Comparison of ENCODE assay signal across 36 cellular contexts in the genomic region with DNA sequence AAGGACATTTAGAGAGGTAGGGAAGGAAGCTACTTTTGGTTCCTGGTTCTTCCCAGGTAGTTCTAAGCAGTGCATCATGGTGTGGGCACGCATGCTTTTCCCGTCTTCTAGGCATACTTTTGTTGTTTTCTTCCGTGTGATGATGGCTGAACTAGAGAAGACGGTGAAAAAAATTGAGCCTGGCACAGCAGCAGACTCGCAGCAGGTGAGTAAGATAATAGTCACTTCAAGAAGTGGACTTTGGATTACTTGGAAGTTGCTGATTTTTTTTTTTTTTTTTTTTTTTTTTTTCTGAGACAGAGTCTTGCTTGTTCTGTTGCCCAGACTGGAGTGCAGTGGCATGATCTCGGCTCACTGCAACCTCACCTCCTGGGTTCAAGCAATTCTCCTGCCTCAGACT. TPM values are rescaled to one million over a fixed set of nuclear protein-coding genes. Genes with fewer than 3 reads are reported as not detected.
"Had no signal": no experiment of that assay in that cellular context is flagged by ENCODE, and none has a peak within 500 bp of the region (broad histone marks: within the 10 kb centered on the region; RNA-seq: fewer than 3 reads in every experiment).

No MANE protein-coding gene starts in this region.

- ATAC-seq: activated CD4-positive, CD25-positive, alpha-beta regulatory T cell treated with anti-CD3 and anti-CD28 coated beads, Interleukin-2, amount 50 U/mL, for 24 hours; foreskin keratinocyte; heart left ventricle; left lung; stimulated activated naive B cell treated with anti-CD40 and anti-IgM and Interleukin-4, amounts not matched to agents 10 μg/mL and 1 μg/mL and 100 μg/mL, for 72 hours had no signal

- H3K36me3 ChIP-seq: ascending aorta, brain microvascular endothelial cell, esophagus muscularis mucosa, prostate gland, suprapubic skin, tibial nerve had no signal

- H3K9me3 ChIP-seq: ascending aorta, esophagus muscularis mucosa, heart left ventricle, left lung, neutrophil, prostate gland, suprapubic skin, tibial nerve had no signal

- H3K4me1 ChIP-seq: ascending aorta, esophagus muscularis mucosa, heart left ventricle, left lung, prostate gland, tibial nerve had no signal

- H3K27ac ChIP-seq: ascending aorta, brain microvascular endothelial cell, esophagus muscularis mucosa, foreskin keratinocyte, heart left ventricle, left lung, neutrophil, prostate gland, suprapubic skin, tibial nerve, WERI-Rb-1 had no signal

- H3K27ac Mint-ChIP-seq: activated CD4-positive, alpha-beta memory T cell treated with anti-CD3 and anti-CD28 coated beads, Interleukin-2, amount 10 ng/mL, durations not matched to agents 7 days and 5 days; activated CD4-positive, alpha-beta T cell treated with anti-CD3 and anti-CD28 coated beads, Interleukin-2, amount 10 ng/mL, durations not matched to agents 7 days and 5 days; activated naive CD8-positive, alpha-beta T cell treated with anti-CD3 and anti-CD28 coated beads, Interleukin-2, amount 10 ng/mL, durations not matched to agents 7 days and 5 days; activated T-cell treated with anti-CD3 and anti-CD28 coated beads, Interleukin-2, amount 50 U/mL, for 24 hours; dendritic cell treated with granulocyte-macrophage colony-stimulating factor and Interleukin-4, amounts not matched to agents 40 ng/mL and 50 ng/mL, for 4 days; naive B cell; nephron progenitor cell; stimulated activated naive B cell treated with anti-CD40 and anti-IgM and Interleukin-4, amounts not matched to agents 10 μg/mL and 1 μg/mL and 100 μg/mL, for 72 hours; T-helper 1 cell treated with Interleukin-12 subunit alpha and Interleukin-12 subunit beta and Interleukin-4 antibody, amounts not matched to agents 30 μg/mL and 1 μg/mL, for 36 hours had no signal

- H3K27me3 ChIP-seq: ascending aorta, brain microvascular endothelial cell, esophagus muscularis mucosa, foreskin keratinocyte, heart left ventricle, left lung, neutrophil, suprapubic skin, tibial nerve had no signal

- DNase-seq: activated CD4-positive, alpha-beta memory T cell treated with anti-CD3 and anti-CD28 coated beads, Interleukin-2, amount 10 ng/mL, durations not matched to agents 7 days and 5 days; activated CD4-positive, alpha-beta T cell treated with anti-CD3 and anti-CD28 coated beads, Interleukin-2, amount 10 ng/mL, durations not matched to agents 7 days and 5 days; activated CD8-positive, alpha-beta memory T cell treated with anti-CD3 and anti-CD28 coated beads, Interleukin-2, amount 50 U/mL, for 48 hours; activated gamma-delta T cell; activated naive CD4-positive, alpha-beta T cell treated with anti-CD3 and anti-CD28 coated beads, Interleukin-2, amount 10 ng/mL, durations not matched to agents 7 days and 5 days; activated naive CD8-positive, alpha-beta T cell treated with anti-CD3 and anti-CD28 coated beads, Interleukin-2, amount 10 ng/mL, durations not matched to agents 7 days and 5 days; activated T-cell treated with anti-CD3 and anti-CD28 coated beads, Interleukin-2, amount 50 U/mL, for 24 hours; brain microvascular endothelial cell; caudate nucleus; effector CD4-positive, alpha-beta T cell; foreskin keratinocyte; heart left ventricle; left lung; mesendoderm; naive B cell; nephron progenitor cell; stimulated activated CD4-positive, alpha-beta T cell treated with anti-CD3 and anti-CD28 coated beads, Interleukin-15, amount 100 ng/mL, for 24 hours; stimulated activated CD4-positive, alpha-beta T cell treated with anti-CD3 and anti-CD28 coated beads, Interleukin-2, amount 100 ng/mL, for 24 hours; stimulated activated naive B cell treated with anti-CD40 and anti-IgM and Interleukin-4, amounts not matched to agents 10 μg/mL and 1 μg/mL and 100 μg/mL, for 72 hours; SW 1271; T-helper 9 cell; WERI-Rb-1 had no signal

- H3K4me1 Mint-ChIP-seq: activated CD4-positive, alpha-beta memory T cell treated with anti-CD3 and anti-CD28 coated beads, Interleukin-2, amount 10 ng/mL, durations not matched to agents 7 days and 5 days; activated CD4-positive, alpha-beta T cell treated with anti-CD3 and anti-CD28 coated beads, Interleukin-2, amount 10 ng/mL, durations not matched to agents 7 days and 5 days; activated naive CD4-positive, alpha-beta T cell treated with anti-CD3 and anti-CD28 coated beads, Interleukin-2, amount 10 ng/mL, durations not matched to agents 7 days and 5 days; activated naive CD8-positive, alpha-beta T cell treated with anti-CD3 and anti-CD28 coated beads, Interleukin-2, amount 10 ng/mL, durations not matched to agents 7 days and 5 days; nephron progenitor cell; stimulated activated naive B cell treated with anti-CD40 and anti-IgM and Interleukin-4, amounts not matched to agents 10 μg/mL and 1 μg/mL and 100 μg/mL, for 72 hours had no signal

- H3K27me3 Mint-ChIP-seq: activated CD4-positive, alpha-beta memory T cell treated with anti-CD3 and anti-CD28 coated beads, Interleukin-2, amount 10 ng/mL, durations not matched to agents 7 days and 5 days; activated CD4-positive, alpha-beta T cell treated with anti-CD3 and anti-CD28 coated beads, Interleukin-2, amount 10 ng/mL, durations not matched to agents 7 days and 5 days; activated naive CD4-positive, alpha-beta T cell treated with anti-CD3 and anti-CD28 coated beads, Interleukin-2, amount 10 ng/mL, durations not matched to agents 7 days and 5 days; activated naive CD8-positive, alpha-beta T cell treated with anti-CD3 and anti-CD28 coated beads, Interleukin-2, amount 10 ng/mL, durations not matched to agents 7 days and 5 days; activated T-cell treated with anti-CD3 and anti-CD28 coated beads, Interleukin-2, amount 50 U/mL, for 24 hours; dendritic cell treated with granulocyte-macrophage colony-stimulating factor and Interleukin-4, amounts not matched to agents 40 ng/mL and 50 ng/mL, for 4 days; naive B cell; stimulated activated naive B cell treated with anti-CD40 and anti-IgM and Interleukin-4, amounts not matched to agents 10 μg/mL and 1 μg/mL and 100 μg/mL, for 72 hours had no signal

- H3K4me3 Mint-ChIP-seq: activated CD4-positive, alpha-beta memory T cell treated with anti-CD3 and anti-CD28 coated beads, Interleukin-2, amount 10 ng/mL, durations not matched to agents 7 days and 5 days; activated CD4-positive, alpha-beta T cell treated with anti-CD3 and anti-CD28 coated beads, Interleukin-2, amount 10 ng/mL, durations not matched to agents 7 days and 5 days; activated naive CD4-positive, alpha-beta T cell treated with anti-CD3 and anti-CD28 coated beads, Interleukin-2, amount 10 ng/mL, durations not matched to agents 7 days and 5 days; activated naive CD8-positive, alpha-beta T cell treated with anti-CD3 and anti-CD28 coated beads, Interleukin-2, amount 10 ng/mL, durations not matched to agents 7 days and 5 days; activated T-cell treated with anti-CD3 and anti-CD28 coated beads, Interleukin-2, amount 50 U/mL, for 24 hours; dendritic cell treated with granulocyte-macrophage colony-stimulating factor and Interleukin-4, amounts not matched to agents 40 ng/mL and 50 ng/mL, for 4 days; naive B cell; nephron progenitor cell; stimulated activated naive B cell treated with anti-CD40 and anti-IgM and Interleukin-4, amounts not matched to agents 10 μg/mL and 1 μg/mL and 100 μg/mL, for 72 hours; T-helper 1 cell treated with Interleukin-12 subunit alpha and Interleukin-12 subunit beta and Interleukin-4 antibody, amounts not matched to agents 30 μg/mL and 1 μg/mL, for 36 hours had no signal

- H3K4me3 ChIP-seq: ascending aorta, esophagus muscularis mucosa, heart left ventricle, left lung, lung, prostate gland, suprapubic skin, tibial nerve had no signal

- H3K9me3 Mint-ChIP-seq: activated CD4-positive, alpha-beta memory T cell treated with anti-CD3 and anti-CD28 coated beads, Interleukin-2, amount 10 ng/mL, durations not matched to agents 7 days and 5 days; activated CD4-positive, alpha-beta T cell treated with anti-CD3 and anti-CD28 coated beads, Interleukin-2, amount 10 ng/mL, durations not matched to agents 7 days and 5 days; activated naive CD4-positive, alpha-beta T cell treated with anti-CD3 and anti-CD28 coated beads, Interleukin-2, amount 10 ng/mL, durations not matched to agents 7 days and 5 days; activated naive CD8-positive, alpha-beta T cell treated with anti-CD3 and anti-CD28 coated beads, Interleukin-2, amount 10 ng/mL, durations not matched to agents 7 days and 5 days; activated T-cell treated with anti-CD3 and anti-CD28 coated beads, Interleukin-2, amount 50 U/mL, for 24 hours; dendritic cell treated with granulocyte-macrophage colony-stimulating factor and Interleukin-4, amounts not matched to agents 40 ng/mL and 50 ng/mL, for 4 days; naive B cell; nephron progenitor cell; stimulated activated naive B cell treated with anti-CD40 and anti-IgM and Interleukin-4, amounts not matched to agents 10 μg/mL and 1 μg/mL and 100 μg/mL, for 72 hours; T-helper 1 cell treated with Interleukin-12 subunit alpha and Interleukin-12 subunit beta and Interleukin-4 antibody, amounts not matched to agents 30 μg/mL and 1 μg/mL, for 36 hours had no signal

RNA-seq across cellular contexts. Expression of a gene that starts 17.9 kb away (rescaled TPM):
- total RNA-seq: activated CD4-positive, alpha-beta memory T cell treated with anti-CD3 and anti-CD28 coated beads, Interleukin-2, amount 10 ng/mL, durations not matched to agents 7 days and 5 days; activated CD4-positive, alpha-beta T cell treated with anti-CD3 and anti-CD28 coated beads, Interleukin-2, amount 10 ng/mL, durations not matched to agents 7 days and 5 days; activated naive CD8-positive, alpha-beta T cell treated with anti-CD3 and anti-CD28 coated beads, Interleukin-2, amount 10 ng/mL, durations not matched to agents 7 days and 5 days; ascending aorta; esophagus muscularis mucosa; foreskin keratinocyte; heart left ventricle; kidney epithelial cell; left lung; lung; mononuclear cell; osteocyte; suprapubic skin; tibial nerve; urinary bladder had no signal
- polyA plus RNA-seq: foreskin keratinocyte, heart left ventricle, lung, urinary bladder had no signal
